In genomic region chr7:157980774-157981173, GRCh38 we compare ENCODE assay signal across 20 cellular contexts.
DNase-seq lines count a peak whose midpoint lies in the region; TF ChIP-seq lines count a peak whose summit lies in the region.
"Had no signal": no experiment of that assay in that cellular context is flagged by ENCODE, and none has a peak within 500 bp of the region (broad histone marks: within the 10 kb centered on the region; RNA-seq: fewer than 3 reads in every experiment).

No MANE protein-coding gene starts in this region.

- no peaks in the 10 kb centered on the region for H4K20me1 ChIP-seq in osteoblast (ENCODE audit: insufficient read depth, low read length)
- H4K20me1 ChIP-seq: BLaER1 had no signal

- H2AFZ ChIP-seq in osteoblast (ENCODE audit: low read length): no peak overlapping the region
- H2AFZ ChIP-seq: GM23248 had no signal

- H3K4me3 ChIP-seq in H7 (ENCODE audit: insufficient read depth, low read depth, low read length) (no peak overlapping the region), NB4 (ENCODE audit: low read depth, low read length) (no peak overlapping the region), coronary artery (no peak overlapping the region), osteoblast (ENCODE audit: insufficient read depth, low read length) (no peak overlapping the region)
- H3K4me3 ChIP-seq: BLaER1, GM23248, SJCRH30 had no signal

- no peak for TF ChIP-seq CTCF in NB4 (IDR thresholded peaks at IDR 0.05; ENCODE audit: low read depth, low read length)
- TF ChIP-seq CTCF in coronary artery (IDR thresholded peaks at IDR 0.05): no peak
- TF ChIP-seq CTCF in osteoblast (IDR thresholded peaks at IDR 0.05; ENCODE audit: extremely low read depth, low read depth, low read length): no peak
- no peak for TF ChIP-seq CTCF in endothelial cell (IDR thresholded peaks at IDR 0.05; ENCODE audit: unreplicated experiment)

- H3K4me1 Mint-ChIP-seq in endothelial cell (ENCODE audit: unreplicated experiment): no peaks in the 10 kb centered on the region

- H3K9me3 Mint-ChIP-seq in endothelial cell (ENCODE audit: unreplicated experiment): peaks cover 40% of the 10 kb centered on the region
- H3K9me3 Mint-ChIP-seq: CD8-positive, alpha-beta T cell had no signal

- no peak overlapping the region for H3K27ac Mint-ChIP-seq in endothelial cell (ENCODE audit: unreplicated experiment)
- H3K27ac Mint-ChIP-seq: CD8-positive, alpha-beta T cell had no signal

- H3K4me1 ChIP-seq in osteoblast (ENCODE audit: insufficient read depth, low read length): no peaks in the 10 kb centered on the region
- H3K4me1 ChIP-seq: BLaER1, SJCRH30 had no signal

- no peak overlapping the region for H3K4me2 ChIP-seq in osteoblast (ENCODE audit: insufficient read depth, low read length)
- H3K4me2 ChIP-seq: BLaER1 had no signal

- no peak overlapping the region for H3K4me3 Mint-ChIP-seq in endothelial cell (ENCODE audit: unreplicated experiment)
- H3K4me3 Mint-ChIP-seq: CD8-positive, alpha-beta T cell had no signal

- H3K36me3 ChIP-seq in H7 (replicated peaks; ENCODE audit: control insufficient read depth, insufficient read depth, low read length) (no peaks in the 10 kb centered on the region), osteoblast (ENCODE audit: insufficient read depth, low read length) (no peaks in the 10 kb centered on the region)
- H3K36me3 ChIP-seq: BLaER1, SJCRH30 had no signal

- TF ChIP-seq POLR2A in NB4 (IDR thresholded peaks at IDR 0.05; ENCODE audit: extremely low read depth, insufficient read length): no peak

- H3K27me3 ChIP-seq in H7 (ENCODE audit: control insufficient read depth, insufficient read depth, low read length) (no peaks in the 10 kb centered on the region), osteoblast (ENCODE audit: insufficient read depth, low read length) (no peaks in the 10 kb centered on the region)
- H3K27me3 ChIP-seq: BLaER1 had no signal

- H3K79me2 ChIP-seq in osteoblast (ENCODE audit: insufficient read depth, low read length): no peaks in the 10 kb centered on the region

- H3K27ac ChIP-seq in coronary artery (no peak overlapping the region), osteoblast (ENCODE audit: low read depth, low read length) (no peak overlapping the region)
- H3K27ac ChIP-seq: BLaER1, GM23248, SJCRH30 had no signal

- peaks cover 20% of the 10 kb centered on the region for H3K36me3 Mint-ChIP-seq in endothelial cell (ENCODE audit: low read depth, unreplicated experiment)
- H3K36me3 Mint-ChIP-seq: CD8-positive, alpha-beta T cell had no signal

- DNase-seq in H7: peak; percentile 56
- DNase-seq in NB4 (ENCODE audit: low read depth): peak; percentile 22
- DNase-seq in coronary artery (ENCODE audit: low spot score): peak; percentile 45
- DNase-seq in osteoblast (ENCODE audit: insufficient read length, low spot score, missing footprints): peak; percentile 74
- DNase-seq in endothelial cell (ENCODE audit: low spot score): no peak
- DNase-seq in anterior cingulate cortex (lab: John Stamatoyannopoulos, UW): no peak
- DNase-seq in activated T-cell treated with anti-CD3 and anti-CD28 coated beads for 4 hours: no peak
- no peak for DNase-seq in DMS153 (lab: John Stamatoyannopoulos, UW)
- DNase-seq: Calu3; CD8-positive, alpha-beta T cell; DMS53; GM23248; KBM-7; NCI-H1417; NCI-H2029; NCI-H748 treated with DMSO at 0.1 percent for 48 hours; PC-3; RPMI8226; SJCRH30 had no signal

- H3K27me3 Mint-ChIP-seq in endothelial cell (ENCODE audit: unreplicated experiment): peaks cover 21% of the 10 kb centered on the region

- H3K9me3 ChIP-seq in osteoblast (ENCODE audit: low read depth, low read length): no peaks in the 10 kb centered on the region
- H3K9me3 ChIP-seq: SJCRH30 had no signal

Comparison
In these comparisons a context has a peak if more than half of its experiments do, and no peak if none do; other contexts are left out.
1. DNase-seq: peak in H7 (single experiment), NB4 (single experiment), coronary artery (single experiment) and osteoblast (single experiment); none in endothelial cell (single experiment), anterior cingulate cortex (0 of 58), activated T-cell treated with anti-CD3 and anti-CD28 coated beads for 4 hours (single experiment) and DMS153 (single experiment).